1 cellular context compared by ENCODE assay signal in the genomic region with DNA sequence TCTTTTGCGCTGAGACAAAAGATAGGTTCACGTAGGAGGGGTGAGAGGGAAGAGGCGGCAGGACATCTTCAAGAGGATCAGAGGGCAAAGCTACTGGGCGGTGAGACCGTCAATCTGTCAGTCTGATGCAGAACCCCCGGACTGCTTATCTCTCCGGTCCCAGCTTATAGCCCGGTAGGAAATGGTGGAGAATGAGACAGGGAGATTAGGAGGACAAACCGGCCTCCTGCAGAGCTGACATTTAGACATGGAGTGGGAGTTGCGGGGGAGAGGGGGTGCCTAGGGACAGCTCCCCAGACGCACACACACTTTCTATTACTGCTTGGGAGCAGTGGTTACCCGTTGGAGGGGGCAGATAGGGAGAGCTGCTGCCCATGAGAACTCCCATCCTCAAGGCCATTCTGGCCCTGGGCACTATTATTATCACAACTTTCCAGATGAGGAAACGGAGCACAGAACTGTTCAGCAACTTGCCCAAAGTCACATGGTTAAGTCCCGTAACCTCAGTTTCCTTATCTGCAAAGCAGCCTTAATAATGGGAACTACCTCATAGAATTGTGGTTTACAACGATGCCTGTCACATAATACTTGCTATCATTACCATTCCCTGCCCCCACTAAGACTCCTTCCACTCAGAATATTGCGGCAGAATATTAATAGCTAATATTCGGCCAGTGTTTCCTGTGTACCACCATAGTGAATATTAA.
TF ChIP-seq lines count a peak whose summit lies in the region.

No MANE protein-coding gene starts in this region.

TF ChIP-seq in K562, 482 proteins besides CTCF, POLR2A, EP300 and RAD21 (continued from another document and continues in another):
- no peak for TF ChIP-seq RAD51 (IDR thresholded peaks at IDR 0.05; ENCODE audit: borderline replicate concordance, low read depth)
- no peak for TF ChIP-seq PRPF4 (IDR thresholded peaks at IDR 0.05; ENCODE audit: insufficient read depth, low read depth, low read length, poor library complexity, severe bottlenecking)
- TF ChIP-seq MTF1 (CRISPR knock-in tag; IDR thresholded peaks at IDR 0.05; ENCODE audit: borderline replicate concordance) = no peak
- TF ChIP-seq POU5F1 (IDR thresholded peaks at IDR 0.05; ENCODE audit: borderline replicate concordance, low read depth, low read length, partially characterized antibody) = no peak
- TF ChIP-seq, protein P1, sequence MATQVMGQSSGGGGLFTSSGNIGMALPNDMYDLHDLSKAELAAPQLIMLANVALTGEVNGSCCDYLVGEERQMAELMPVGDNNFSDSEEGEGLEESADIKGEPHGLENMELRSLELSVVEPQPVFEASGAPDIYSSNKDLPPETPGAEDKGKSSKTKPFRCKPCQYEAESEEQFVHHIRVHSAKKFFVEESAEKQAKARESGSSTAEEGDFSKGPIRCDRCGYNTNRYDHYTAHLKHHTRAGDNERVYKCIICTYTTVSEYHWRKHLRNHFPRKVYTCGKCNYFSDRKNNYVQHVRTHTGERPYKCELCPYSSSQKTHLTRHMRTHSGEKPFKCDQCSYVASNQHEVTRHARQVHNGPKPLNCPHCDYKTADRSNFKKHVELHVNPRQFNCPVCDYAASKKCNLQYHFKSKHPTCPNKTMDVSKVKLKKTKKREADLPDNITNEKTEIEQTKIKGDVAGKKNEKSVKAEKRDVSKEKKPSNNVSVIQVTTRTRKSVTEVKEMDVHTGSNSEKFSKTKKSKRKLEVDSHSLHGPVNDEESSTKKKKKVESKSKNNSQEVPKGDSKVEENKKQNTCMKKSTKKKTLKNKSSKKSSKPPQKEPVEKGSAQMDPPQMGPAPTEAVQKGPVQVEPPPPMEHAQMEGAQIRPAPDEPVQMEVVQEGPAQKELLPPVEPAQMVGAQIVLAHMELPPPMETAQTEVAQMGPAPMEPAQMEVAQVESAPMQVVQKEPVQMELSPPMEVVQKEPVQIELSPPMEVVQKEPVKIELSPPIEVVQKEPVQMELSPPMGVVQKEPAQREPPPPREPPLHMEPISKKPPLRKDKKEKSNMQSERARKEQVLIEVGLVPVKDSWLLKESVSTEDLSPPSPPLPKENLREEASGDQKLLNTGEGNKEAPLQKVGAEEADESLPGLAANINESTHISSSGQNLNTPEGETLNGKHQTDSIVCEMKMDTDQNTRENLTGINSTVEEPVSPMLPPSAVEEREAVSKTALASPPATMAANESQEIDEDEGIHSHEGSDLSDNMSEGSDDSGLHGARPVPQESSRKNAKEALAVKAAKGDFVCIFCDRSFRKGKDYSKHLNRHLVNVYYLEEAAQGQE (CRISPR knock-in tag; IDR thresholded peaks at IDR 0.05; ENCODE audit: low read depth) = no peak
- TF ChIP-seq SMARCB1 (IDR thresholded peaks at IDR 0.05; ENCODE audit: insufficient read length, low read depth) = peak; percentile 97
- TF ChIP-seq CC2D1A (IDR thresholded peaks at IDR 0.05) = peak; percentile 97
- TF ChIP-seq OTX1 (CRISPR knock-in tag; IDR thresholded peaks at IDR 0.05) = 0 out of 2 replicates have a peak, but pooled peaks have one; percentile 12
- TF ChIP-seq ZZZ3 (IDR thresholded peaks at IDR 0.05) = no peak
- peak; percentile 80; the same call in 1 of the 2 replicates for TF ChIP-seq HLTF (IDR thresholded peaks at IDR 0.05)
- TF ChIP-seq PATZ1 (CRISPR knock-in tag; IDR thresholded peaks at IDR 0.05; ENCODE audit: borderline replicate concordance) = no peak
- peak; percentile 76 for TF ChIP-seq JUND (IDR thresholded peaks at IDR 0.05; ENCODE audit: borderline replicate concordance, low read depth, low read length)
- TF ChIP-seq JUND (tag; IDR thresholded peaks at IDR 0.05; ENCODE audit: borderline replicate concordance, low read depth, low read length) = peak; percentile 41; the same call in 1 of the 3 replicates
- TF ChIP-seq MYNN (IDR thresholded peaks at IDR 0.05) = peak; percentile 86; the same call in 1 of the 2 replicates
- no peak for TF ChIP-seq MYNN (CRISPR knock-in tag; IDR thresholded peaks at IDR 0.05)
- 0 out of 2 replicates have a peak, but pooled peaks have one; percentile 9 for TF ChIP-seq ZNF766 (CRISPR knock-in tag; conservative IDR thresholded peaks at IDR 0.05)
- no peak for TF ChIP-seq ZNF174 (CRISPR knock-in tag; IDR thresholded peaks at IDR 0.05)
- TF ChIP-seq ATF3 (IDR thresholded peaks at IDR 0.05) = no peak
- TF ChIP-seq ATF3 (CRISPR knock-in tag; conservative IDR thresholded peaks at IDR 0.05) = 0 out of 2 replicates have a peak, but pooled peaks have one; percentile 25
- TF ChIP-seq ZNF586 (CRISPR knock-in tag; conservative IDR thresholded peaks at IDR 0.05) = no peak
- TF ChIP-seq, protein P2, sequence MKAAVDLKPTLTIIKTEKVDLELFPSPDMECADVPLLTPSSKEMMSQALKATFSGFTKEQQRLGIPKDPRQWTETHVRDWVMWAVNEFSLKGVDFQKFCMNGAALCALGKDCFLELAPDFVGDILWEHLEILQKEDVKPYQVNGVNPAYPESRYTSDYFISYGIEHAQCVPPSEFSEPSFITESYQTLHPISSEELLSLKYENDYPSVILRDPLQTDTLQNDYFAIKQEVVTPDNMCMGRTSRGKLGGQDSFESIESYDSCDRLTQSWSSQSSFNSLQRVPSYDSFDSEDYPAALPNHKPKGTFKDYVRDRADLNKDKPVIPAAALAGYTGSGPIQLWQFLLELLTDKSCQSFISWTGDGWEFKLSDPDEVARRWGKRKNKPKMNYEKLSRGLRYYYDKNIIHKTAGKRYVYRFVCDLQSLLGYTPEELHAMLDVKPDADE (conservative IDR thresholded peaks at IDR 0.05; ENCODE audit: control insufficient read depth, low read depth, low read length) = peak; percentile 95
- TF ChIP-seq ZNF639 (CRISPR knock-in tag; conservative IDR thresholded peaks at IDR 0.05 in 1 of 2, IDR thresholded peaks at IDR 0.05 in 1 of 2) = peak in 1 of 2 experiments; percentile 97; a peak in 2 of 4 replicates
- no peak for TF ChIP-seq XRCC3 (IDR thresholded peaks at IDR 0.05)
- TF ChIP-seq YY1 (IDR thresholded peaks at IDR 0.05; ENCODE audit: borderline replicate concordance in 1 of 3, control insufficient read depth in 1 of 3, extremely low read depth in 1 of 3, insufficient read depth in 3 of 3, insufficient read length in 1 of 3, insufficient replicate concordance in 2 of 3, low read depth in 1 of 3, low read length in 2 of 3) = peak in 2 of 3 experiments; percentile 54 to 66
- TF ChIP-seq, protein P3, sequence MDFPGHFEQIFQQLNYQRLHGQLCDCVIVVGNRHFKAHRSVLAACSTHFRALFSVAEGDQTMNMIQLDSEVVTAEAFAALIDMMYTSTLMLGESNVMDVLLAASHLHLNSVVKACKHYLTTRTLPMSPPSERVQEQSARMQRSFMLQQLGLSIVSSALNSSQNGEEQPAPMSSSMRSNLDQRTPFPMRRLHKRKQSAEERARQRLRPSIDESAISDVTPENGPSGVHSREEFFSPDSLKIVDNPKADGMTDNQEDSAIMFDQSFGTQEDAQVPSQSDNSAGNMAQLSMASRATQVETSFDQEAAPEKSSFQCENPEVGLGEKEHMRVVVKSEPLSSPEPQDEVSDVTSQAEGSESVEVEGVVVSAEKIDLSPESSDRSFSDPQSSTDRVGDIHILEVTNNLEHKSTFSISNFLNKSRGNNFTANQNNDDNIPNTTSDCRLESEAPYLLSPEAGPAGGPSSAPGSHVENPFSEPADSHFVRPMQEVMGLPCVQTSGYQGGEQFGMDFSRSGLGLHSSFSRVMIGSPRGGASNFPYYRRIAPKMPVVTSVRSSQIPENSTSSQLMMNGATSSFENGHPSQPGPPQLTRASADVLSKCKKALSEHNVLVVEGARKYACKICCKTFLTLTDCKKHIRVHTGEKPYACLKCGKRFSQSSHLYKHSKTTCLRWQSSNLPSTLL (IDR thresholded peaks at IDR 0.05) = no peak
- TF ChIP-seq MBD2 (IDR thresholded peaks at IDR 0.05; ENCODE audit: borderline replicate concordance, low read depth) = peak; percentile 93
- 0 out of 2 replicates have a peak, but pooled peaks have one; percentile 42 for TF ChIP-seq E2F3 (CRISPR knock-in tag; IDR thresholded peaks at IDR 0.05)
- TF ChIP-seq BRF1 (IDR thresholded peaks at IDR 0.05; ENCODE audit: borderline replicate concordance, extremely low read depth, insufficient read length) = no peak
- TF ChIP-seq, protein P4, sequence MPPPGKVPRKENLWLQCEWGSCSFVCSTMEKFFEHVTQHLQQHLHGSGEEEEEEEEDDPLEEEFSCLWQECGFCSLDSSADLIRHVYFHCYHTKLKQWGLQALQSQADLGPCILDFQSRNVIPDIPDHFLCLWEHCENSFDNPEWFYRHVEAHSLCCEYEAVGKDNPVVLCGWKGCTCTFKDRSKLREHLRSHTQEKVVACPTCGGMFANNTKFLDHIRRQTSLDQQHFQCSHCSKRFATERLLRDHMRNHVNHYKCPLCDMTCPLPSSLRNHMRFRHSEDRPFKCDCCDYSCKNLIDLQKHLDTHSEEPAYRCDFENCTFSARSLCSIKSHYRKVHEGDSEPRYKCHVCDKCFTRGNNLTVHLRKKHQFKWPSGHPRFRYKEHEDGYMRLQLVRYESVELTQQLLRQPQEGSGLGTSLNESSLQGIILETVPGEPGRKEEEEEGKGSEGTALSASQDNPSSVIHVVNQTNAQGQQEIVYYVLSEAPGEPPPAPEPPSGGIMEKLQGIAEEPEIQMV (tag; conservative IDR thresholded peaks at IDR 0.05; ENCODE audit: low read depth) = no peak
- TF ChIP-seq FOXA1 (IDR thresholded peaks at IDR 0.05; ENCODE audit: borderline replicate concordance) = no peak
- no peak for TF ChIP-seq PHF20 (IDR thresholded peaks at IDR 0.05; ENCODE audit: partially characterized antibody)
- peak; percentile 42; the same call in 1 of the 2 replicates for TF ChIP-seq ZNF197 (CRISPR knock-in tag; IDR thresholded peaks at IDR 0.05; ENCODE audit: low read depth)
- TF ChIP-seq FOSL1 (tag; conservative IDR thresholded peaks at IDR 0.05) = peak; percentile 56
- TF ChIP-seq, protein P5, sequence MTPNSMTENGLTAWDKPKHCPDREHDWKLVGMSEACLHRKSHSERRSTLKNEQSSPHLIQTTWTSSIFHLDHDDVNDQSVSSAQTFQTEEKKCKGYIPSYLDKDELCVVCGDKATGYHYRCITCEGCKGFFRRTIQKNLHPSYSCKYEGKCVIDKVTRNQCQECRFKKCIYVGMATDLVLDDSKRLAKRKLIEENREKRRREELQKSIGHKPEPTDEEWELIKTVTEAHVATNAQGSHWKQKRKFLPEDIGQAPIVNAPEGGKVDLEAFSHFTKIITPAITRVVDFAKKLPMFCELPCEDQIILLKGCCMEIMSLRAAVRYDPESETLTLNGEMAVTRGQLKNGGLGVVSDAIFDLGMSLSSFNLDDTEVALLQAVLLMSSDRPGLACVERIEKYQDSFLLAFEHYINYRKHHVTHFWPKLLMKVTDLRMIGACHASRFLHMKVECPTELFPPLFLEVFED (CRISPR knock-in tag; conservative IDR thresholded peaks at IDR 0.05) = no peak
- TF ChIP-seq ZNF133 (CRISPR knock-in tag; IDR thresholded peaks at IDR 0.05) = no peak
- TF ChIP-seq, protein P6, sequence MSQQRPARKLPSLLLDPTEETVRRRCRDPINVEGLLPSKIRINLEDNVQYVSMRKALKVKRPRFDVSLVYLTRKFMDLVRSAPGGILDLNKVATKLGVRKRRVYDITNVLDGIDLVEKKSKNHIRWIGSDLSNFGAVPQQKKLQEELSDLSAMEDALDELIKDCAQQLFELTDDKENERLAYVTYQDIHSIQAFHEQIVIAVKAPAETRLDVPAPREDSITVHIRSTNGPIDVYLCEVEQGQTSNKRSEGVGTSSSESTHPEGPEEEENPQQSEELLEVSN (IDR thresholded peaks at IDR 0.05; ENCODE audit: borderline replicate concordance in 1 of 2, extremely low read depth in 1 of 2, insufficient read depth in 1 of 2, insufficient read length in 1 of 2, low read depth in 1 of 2, low read length in 1 of 2, poor library complexity in 1 of 2, severe bottlenecking in 1 of 2) = no peak
